8 cellular contexts compared by ENCODE assay signal in genomic region chr11:131579932-131580387, GRCh38.
A peak's percentile ranks its signal among the peaks of the same experiment; 100 is the strongest.
DNase-seq lines count a peak whose midpoint lies in the region; FAIRE-seq and TF ChIP-seq lines count a peak whose summit lies in the region.

No MANE protein-coding gene starts in this region.

- H3K4me3 ChIP-seq in fibroblast of lung (replicated peaks in 1 of 4; ENCODE audit: control extremely low read depth in 1 of 4, insufficient read depth in 1 of 4, low read depth in 3 of 4, low read length in 4 of 4) (no peak overlapping the region), thyroid gland (replicated peaks in 1 of 3) (no peak overlapping the region)
- no peak overlapping the region for H3K4me3 ChIP-seq in effector memory CD4-positive, alpha-beta T cell (ENCODE audit: insufficient read depth, low read depth, low read length, poor library complexity, severe bottlenecking)

- H3K36me3 ChIP-seq in fibroblast of lung (ENCODE audit: control insufficient read depth, insufficient read depth, low read length) (no peaks in the 10 kb centered on the region), thyroid gland (no peaks in the 10 kb centered on the region)
- no peaks in the 10 kb centered on the region for H3K36me3 ChIP-seq in effector memory CD4-positive, alpha-beta T cell (ENCODE audit: control insufficient read depth, insufficient read depth, low read length)

- FAIRE-seq in H54 (lab: Jason Lieb, UNC): no peak

- no peaks in the 10 kb centered on the region for H3K27me3 ChIP-seq in fibroblast of lung (ENCODE audit: control insufficient read depth, insufficient read depth, low read length)
- no peaks in the 10 kb centered on the region for H3K27me3 ChIP-seq in thyroid gland
- H3K27me3 ChIP-seq in effector memory CD4-positive, alpha-beta T cell (replicated peaks; ENCODE audit: control insufficient read depth, insufficient read depth, low read length, poor library complexity, severe bottlenecking): no peaks in the 10 kb centered on the region

- TF ChIP-seq POLR2A in H54 (IDR thresholded peaks at IDR 0.05; ENCODE audit: low read depth, low read length) (no peak), thyroid gland (IDR thresholded peaks at IDR 0.05) (no peak)

- intact Hi-C loops in thyroid gland (cut with DNase I): no loop called here

- WGBS in thyroid gland, 2 donors: 72 to 74% methylated on average over 7 of the region's 7 CpGs

- H4K20me1 ChIP-seq in fibroblast of lung (ENCODE audit: control insufficient read depth, extremely low read depth, insufficient read depth, low read length): no peaks in the 10 kb centered on the region

- no peak overlapping the region for H3K27ac ChIP-seq in fibroblast of lung (ENCODE audit: insufficient read depth, low read length)
- no peak overlapping the region for H3K27ac ChIP-seq in thyroid gland
- H3K27ac ChIP-seq in effector memory CD4-positive, alpha-beta T cell (ENCODE audit: insufficient read depth, low read length, poor library complexity, severe bottlenecking): no peak overlapping the region

- no peaks in the 10 kb centered on the region for H3K4me1 ChIP-seq in fibroblast of lung (ENCODE audit: control insufficient read depth, extremely low read depth, insufficient read depth, low read length)
- H3K4me1 ChIP-seq in thyroid gland: no peaks in the 10 kb centered on the region
- H3K4me1 ChIP-seq in effector memory CD4-positive, alpha-beta T cell (ENCODE audit: control insufficient read depth, insufficient read depth, low read length, poor library complexity, severe bottlenecking): no peaks in the 10 kb centered on the region

- peak; percentile 66 to 70 for TF ChIP-seq CTCF in fibroblast of lung (conservative IDR thresholded peaks at IDR 0.05 in 1 of 2, IDR thresholded peaks at IDR 0.05 in 1 of 2; ENCODE audit: low read depth in 1 of 2, low read length in 2 of 2)
- TF ChIP-seq CTCF in thyroid gland (IDR thresholded peaks at IDR 0.05): peak in 4 of 6 experiments; percentile 14 to 57 (median 38)

- DNase-seq in NCI-H1417 (lab: John Stamatoyannopoulos, UW) (peak in 2 of 3 experiments; percentile 32 to 64), NCI-H1417 treated with DMSO at 0.1 percent for 48 hours (lab: John Stamatoyannopoulos, UW) (no peak), H54 (ENCODE audit: insufficient read length, low spot score) (peak; percentile 7), NCI-H748 (lab: John Stamatoyannopoulos, UW; ENCODE audit: unreplicated experiment) (peak; percentile 51), fibroblast of lung (ENCODE audit: low read depth in 2 of 2) (peak; percentile 43 to 97), thyroid gland (peak; percentile 37 to 42), NCI-H510A (lab: John Stamatoyannopoulos, UW) (no peak)
- DNase-seq in effector memory CD4-positive, alpha-beta T cell: no peak

- H3K4me2 ChIP-seq in fibroblast of lung (ENCODE audit: extremely low read depth, insufficient read depth, low read length): no peak overlapping the region

- H2AFZ ChIP-seq in fibroblast of lung (ENCODE audit: low read length): no peak overlapping the region

- H3K79me2 ChIP-seq in fibroblast of lung (ENCODE audit: control insufficient read depth, insufficient read depth, low read length): no peaks in the 10 kb centered on the region

- H3K9me3 ChIP-seq in fibroblast of lung (ENCODE audit: control insufficient read depth, insufficient read depth, low read depth, low read length): no peaks in the 10 kb centered on the region
- H3K9me3 ChIP-seq in thyroid gland: no peaks in the 10 kb centered on the region
- H3K9me3 ChIP-seq in effector memory CD4-positive, alpha-beta T cell (ENCODE audit: control insufficient read depth, low read length): no peaks in the 10 kb centered on the region

- no peak overlapping the region for H3K9ac ChIP-seq in fibroblast of lung (ENCODE audit: insufficient read depth, low read length)

Comparison
In these comparisons a context has a peak if more than half of its experiments do, and no peak if none do; other contexts are left out.
1. DNase-seq: peak in NCI-H1417 (2 of 3), H54 (single experiment), NCI-H748 (single experiment), fibroblast of lung (2 of 2) and thyroid gland (2 of 2); none in NCI-H1417 treated with DMSO at 0.1 percent for 48 hours (single experiment), NCI-H510A (single experiment) and effector memory CD4-positive, alpha-beta T cell (0 of 3).